10 cellular contexts compared by ENCODE assay signal in genomic region chr12:59087077-59087673, GRCh38.
DNase-seq lines count a peak whose midpoint lies in the region; ATAC-seq and TF ChIP-seq lines count a peak whose summit lies in the region.
"Had no signal": no experiment of that assay in that cellular context is flagged by ENCODE, and none has a peak within 500 bp of the region (broad histone marks: within the 10 kb centered on the region; RNA-seq: fewer than 3 reads in every experiment).

No MANE protein-coding gene starts in this region.

- DNase-seq in GM12865 (ENCODE audit: low read depth) (no peak), PC-3 (peak; percentile 37), fibroblast of lung (ENCODE audit: low read depth in 2 of 2) (peak in 1 of 2 donors; percentile 55), prostate gland (ENCODE audit: low spot score) (no peak)
- no peak for DNase-seq in T-helper 2 cell treated with Interferon-gamma antibody and Interleukin-4, amounts not matched to agents 5 μg/mL and 100 μg/mL, for 36 hours (ENCODE audit: low spot score)
- DNase-seq in activated CD4-positive, alpha-beta T cell treated with anti-CD3 and anti-CD28 coated beads, Interleukin-2, amount 50 U/mL, for 1 hour = no peak
- DNase-seq: midbrain, NCI-H1930 had no signal

- H3K9me2 ChIP-seq in PC-3 (replicated peaks; ENCODE audit: low read length) = no peaks in the 10 kb centered on the region

- no peak overlapping the region for H3K9ac ChIP-seq in PC-3 (ENCODE audit: low read length)
- no peak overlapping the region for H3K9ac ChIP-seq in fibroblast of lung (ENCODE audit: insufficient read depth, low read length)

- H3K27ac ChIP-seq in PC-3 (ENCODE audit: low read length) (no peak overlapping the region), fibroblast of lung (ENCODE audit: insufficient read depth, low read length) (no peak overlapping the region), prostate gland (no peak overlapping the region)

- H2AFZ ChIP-seq in PC-3 (ENCODE audit: low read length) (no peak overlapping the region), fibroblast of lung (ENCODE audit: low read length) (no peak overlapping the region)

- POLR2A ChIA-PET in PC-3 (lab: Charles Lee; ENCODE audit: unreplicated experiment) = no interaction called here

- H3K79me2 ChIP-seq in PC-3 (ENCODE audit: low read length) (no peaks in the 10 kb centered on the region), fibroblast of lung (ENCODE audit: control insufficient read depth, insufficient read depth, low read length) (no peaks in the 10 kb centered on the region)

- H3K4me1 Mint-ChIP-seq in T-helper 2 cell treated with Interferon-gamma antibody and Interleukin-4, amounts not matched to agents 5 μg/mL and 100 μg/mL, for 36 hours (ENCODE audit: low read depth) = no peaks in the 10 kb centered on the region

- no peaks in the 10 kb centered on the region for H3K9me3 ChIP-seq in PC-3 (ENCODE audit: low read length)
- H3K9me3 ChIP-seq in fibroblast of lung (ENCODE audit: control insufficient read depth, insufficient read depth, low read depth, low read length) = no peaks in the 10 kb centered on the region
- H3K9me3 ChIP-seq in prostate gland = no peaks in the 10 kb centered on the region

- no peaks in the 10 kb centered on the region for H3K27me3 Mint-ChIP-seq in T-helper 2 cell treated with Interferon-gamma antibody and Interleukin-4, amounts not matched to agents 5 μg/mL and 100 μg/mL, for 36 hours (ENCODE audit: low read depth)

- H3K9me3 Mint-ChIP-seq in T-helper 2 cell treated with Interferon-gamma antibody and Interleukin-4, amounts not matched to agents 5 μg/mL and 100 μg/mL, for 36 hours = no peaks in the 10 kb centered on the region

- no peak for TF ChIP-seq POLR2A in prostate gland (IDR thresholded peaks at IDR 0.05)

- no peaks in the 10 kb centered on the region for H3K27me3 ChIP-seq in PC-3 (ENCODE audit: low read length)
- no peaks in the 10 kb centered on the region for H3K27me3 ChIP-seq in fibroblast of lung (ENCODE audit: control insufficient read depth, insufficient read depth, low read length)
- no peaks in the 10 kb centered on the region for H3K27me3 ChIP-seq in prostate gland (replicated peaks; ENCODE audit: insufficient read depth)

- TF ChIP-seq CTCF in GM12865 (IDR thresholded peaks at IDR 0.05; ENCODE audit: insufficient read depth, low read depth, low read length, missing control alignments) = peak; percentile 17
- TF ChIP-seq CTCF in PC-3 (conservative IDR thresholded peaks at IDR 0.05; ENCODE audit: low read depth, low read length) = peak; percentile 78
- TF ChIP-seq CTCF in fibroblast of lung (conservative IDR thresholded peaks at IDR 0.05 in 1 of 2, IDR thresholded peaks at IDR 0.05 in 1 of 2; ENCODE audit: low read depth in 1 of 2, low read length in 2 of 2) = peak; percentile 70 to 85
- peak in 3 of 4 experiments; percentile 49 to 62 (median 53) for TF ChIP-seq CTCF in prostate gland (IDR thresholded peaks at IDR 0.05)

- H3K4me3 ChIP-seq in GM12865 (ENCODE audit: low read depth, low read length) (no peak overlapping the region), PC-3 (ENCODE audit: low read length) (no peak overlapping the region), fibroblast of lung (replicated peaks in 1 of 4; ENCODE audit: control extremely low read depth in 1 of 4, insufficient read depth in 1 of 4, low read depth in 3 of 4, low read length in 4 of 4) (no peak overlapping the region), prostate gland (no peak overlapping the region)

- no peak overlapping the region for H3K4me2 ChIP-seq in PC-3 (ENCODE audit: low read length)
- no peak overlapping the region for H3K4me2 ChIP-seq in fibroblast of lung (ENCODE audit: extremely low read depth, insufficient read depth, low read length)

- no peaks in the 10 kb centered on the region for H4K20me1 ChIP-seq in PC-3 (ENCODE audit: low read length)
- no peaks in the 10 kb centered on the region for H4K20me1 ChIP-seq in fibroblast of lung (ENCODE audit: control insufficient read depth, extremely low read depth, insufficient read depth, low read length)

- intact Hi-C loops in PC-3 (cut with micrococcal nuclease) (loop anchor here (1.0 to 5.0 kb wide), 7 partner anchors 172 to 1104 kb away; no protein-coding TSS in a partner anchor), prostate gland (cut with DNase I) (loop anchor here (5.0 to 10.0 kb wide), 3 partner anchors 172 to 740 kb away; no protein-coding TSS in a partner anchor)

- no peaks in the 10 kb centered on the region for H3F3A ChIP-seq in PC-3 (ENCODE audit: low read length, unreplicated experiment)

- no peak overlapping the region for H3K4me3 Mint-ChIP-seq in T-helper 2 cell treated with Interferon-gamma antibody and Interleukin-4, amounts not matched to agents 5 μg/mL and 100 μg/mL, for 36 hours

- ATAC-seq in PC-3 (peak; percentile 50), HG02938 (IDR thresholded peaks at IDR 0.05; ENCODE audit: unreplicated experiment) (no peak), GM18867 (IDR thresholded peaks at IDR 0.05; ENCODE audit: unreplicated experiment) (no peak)

- H3K27ac Mint-ChIP-seq in T-helper 2 cell treated with Interferon-gamma antibody and Interleukin-4, amounts not matched to agents 5 μg/mL and 100 μg/mL, for 36 hours = no peak overlapping the region

- H3K4me1 ChIP-seq in PC-3 (ENCODE audit: insufficient read depth, low read length) (0 out of 2 replicates have a peak, but pooled peaks cover 4% of the 10 kb centered on the region), fibroblast of lung (ENCODE audit: control insufficient read depth, extremely low read depth, insufficient read depth, low read length) (peaks cover 20% of the 10 kb centered on the region), prostate gland (replicated peaks) (no peaks in the 10 kb centered on the region)

- no peaks in the 10 kb centered on the region for H3K36me3 ChIP-seq in PC-3 (ENCODE audit: low read depth, low read length)
- no peaks in the 10 kb centered on the region for H3K36me3 ChIP-seq in fibroblast of lung (ENCODE audit: control insufficient read depth, insufficient read depth, low read length)
- H3K36me3 ChIP-seq in prostate gland = no peaks in the 10 kb centered on the region

- CTCF ChIA-PET in PC-3 (lab: Charles Lee) = interaction anchor here (0.6 to 0.7 kb wide), 2 partner anchors 546 to 795 kb away, joined by 3 read pairs; no protein-coding TSS in a partner anchor

- BruUV-seq in PC-3 (replicated peaks; lab: Mats Ljungman, UMichigan) = no TSS peak

- H3K36me3 Mint-ChIP-seq in T-helper 2 cell treated with Interferon-gamma antibody and Interleukin-4, amounts not matched to agents 5 μg/mL and 100 μg/mL, for 36 hours (ENCODE audit: low read depth) = no peaks in the 10 kb centered on the region

Comparison
In these comparisons a context has a peak if more than half of its experiments do, and no peak if none do; other contexts are left out.
1. CTCF ChIP-seq: peak in every context shown above with its lines; median percentile 78 in PC-3; 78 in fibroblast of lung; 53 in prostate gland; 17 in GM12865.